ENCODE assay signal across 10 cellular contexts in genomic region chr17:7840441-7840840, GRCh38. TPM values are rescaled to one million over a fixed set of nuclear protein-coding genes. Genes with fewer than 3 reads are reported as not detected.
DNase-seq lines count a peak whose midpoint lies in the region; ATAC-seq and TF ChIP-seq lines count a peak whose summit lies in the region.
"Had no signal": no experiment of that assay in that cellular context is flagged by ENCODE, and none has a peak within 500 bp of the region (broad histone marks: within the 10 kb centered on the region; RNA-seq: fewer than 3 reads in every experiment).

No MANE protein-coding gene starts in this region.

- H3K4me3 Mint-ChIP-seq in IgD-negative memory B cell (peak overlapping the region in 3 of 4 donors; percentile 73 to 96 (median 91)), brain (peak overlapping the region; percentile 90 to 99 (median 98)), nephron progenitor cell (peak overlapping the region; percentile 100)

- ATAC-seq in GM21723 (IDR thresholded peaks at IDR 0.05; ENCODE audit: unreplicated experiment), result no peak
- ATAC-seq: left cardiac atrium had no signal

- H3K4me1 Mint-ChIP-seq in IgD-negative memory B cell, result peaks cover 31 to 48% (median 44%) of the 10 kb centered on the region in 3 donors
- peaks cover 62% of the 10 kb centered on the region for H3K4me1 Mint-ChIP-seq in brain
- H3K4me1 Mint-ChIP-seq in nephron progenitor cell, result peaks cover 75% of the 10 kb centered on the region

- TF ChIP-seq CTCF in BE2C (IDR thresholded peaks at IDR 0.05; ENCODE audit: low read depth, low read length), result no peak
- TF ChIP-seq CTCF in brain (conservative IDR thresholded peaks at IDR 0.05), result no peak
- no peak for TF ChIP-seq CTCF in nephron progenitor cell (IDR thresholded peaks at IDR 0.05)

- no peaks in the 10 kb centered on the region for H3K9me3 Mint-ChIP-seq in IgD-negative memory B cell
- peaks cover 0 to 7% (median 0%) of the 10 kb centered on the region in 5 experiments for H3K9me3 Mint-ChIP-seq in brain
- no peaks in the 10 kb centered on the region for H3K9me3 Mint-ChIP-seq in nephron progenitor cell

- H3K9me3 ChIP-seq in BE2C, result no peaks in the 10 kb centered on the region

- H3K27me3 ChIP-seq in BE2C, result no peaks in the 10 kb centered on the region

- H3K36me3 Mint-ChIP-seq in IgD-negative memory B cell (no peaks in the 10 kb centered on the region), brain (peaks cover 6% of the 10 kb centered on the region), nephron progenitor cell (ENCODE audit: low read depth) (peaks cover 13% of the 10 kb centered on the region)

- H3K4me3 ChIP-seq in BE2C (ENCODE audit: low read depth, low read length), result peak overlapping the region; percentile 77; the same call in 1 of the 2 replicates

- H3K27me3 Mint-ChIP-seq in IgD-negative memory B cell, result peaks cover 1% of the 10 kb centered on the region
- peaks cover 5% of the 10 kb centered on the region for H3K27me3 Mint-ChIP-seq in brain
- H3K27me3 Mint-ChIP-seq in nephron progenitor cell (ENCODE audit: low read depth, poor library complexity), result no peaks in the 10 kb centered on the region

- H3K27ac Mint-ChIP-seq in IgD-negative memory B cell (peak overlapping the region; percentile 93 to 100 (median 97)), brain (peak overlapping the region; percentile 97 to 100 (median 99)), nephron progenitor cell (peak overlapping the region; percentile 98)

- no peak for DNase-seq in BE2C
- DNase-seq in nephron progenitor cell, result no peak
- no peak for DNase-seq in HuH-7 (ENCODE audit: low spot score)
- no peak for DNase-seq in stimulated activated naive CD4-positive, alpha-beta T cell (lab: John Stamatoyannopoulos, UW)
- DNase-seq in NCI-H1092 treated with DMSO at 0.1 percent for 48 hours (lab: John Stamatoyannopoulos, UW), result no peak
- DNase-seq: left cardiac atrium, NCI-H1930 had no signal

- H3K4me1 ChIP-seq in BE2C, result peaks cover 2% of the 10 kb centered on the region

- H3K36me3 ChIP-seq in BE2C, result peaks cover 11% of the 10 kb centered on the region

RNA-seq across cellular contexts. Expression of gene KDM6B, which starts 6.4 kb away (rescaled TPM):
- polyA plus RNA-seq in BE2C (2012; ENCODE audit: insufficient read depth, insufficient read length, low read depth), result 28.2 TPM
- polyA plus RNA-seq in IgD-negative memory B cell, result 1.9 TPM
- polyA plus RNA-seq in brain (ENCODE audit: insufficient read depth, low read depth, low replicate concordance), result 31.8 TPM

RNA-seq across cellular contexts. Expression of gene TMEM88, which starts 14.4 kb away (rescaled TPM):
- polyA plus RNA-seq in BE2C (2012; ENCODE audit: insufficient read depth, insufficient read length, low read depth), result 98.8 TPM
- polyA plus RNA-seq in IgD-negative memory B cell, result not detected
- polyA plus RNA-seq in brain (ENCODE audit: insufficient read depth, low read depth, low replicate concordance), result 9.8 TPM

RNA-seq across cellular contexts. Expression of gene NAA38, which starts 16.9 kb away (rescaled TPM):
- 331 TPM for polyA plus RNA-seq in BE2C (2012; ENCODE audit: insufficient read depth, insufficient read length, low read depth)
- polyA plus RNA-seq in IgD-negative memory B cell (170 TPM), brain (ENCODE audit: insufficient read depth, low read depth, low replicate concordance) (262 TPM)

RNA-seq across cellular contexts. Expression of gene CYB5D1, which starts 17.4 kb away (rescaled TPM):
- 21.6 TPM for polyA plus RNA-seq in BE2C (2012; ENCODE audit: insufficient read depth, insufficient read length, low read depth)
- polyA plus RNA-seq in IgD-negative memory B cell, result 8.0 TPM
- polyA plus RNA-seq in brain (ENCODE audit: insufficient read depth, low read depth, low replicate concordance), result 11.5 TPM

RNA-seq across cellular contexts. Expression of gene CHD3, which starts 48.1 kb away (rescaled TPM):
- 66.8 TPM for polyA plus RNA-seq in BE2C (2012; ENCODE audit: insufficient read depth, insufficient read length, low read depth)
- polyA plus RNA-seq in IgD-negative memory B cell, result 2.4 TPM
- 76.2 TPM for polyA plus RNA-seq in brain (ENCODE audit: insufficient read depth, low read depth, low replicate concordance)

Comparison
In these comparisons a context has a peak if more than half of its experiments do, and no peak if none do; other contexts are left out.
1. RNA of gene KDM6B, which starts 6.4 kb away (polyA plus RNA-seq): 31.8 TPM in brain (single experiment); 1.9 TPM in IgD-negative memory B cell (single experiment); every median in the first group is over 10 times any median in the second.
2. RNA of gene TMEM88, which starts 14.4 kb away (polyA plus RNA-seq): 9.8 TPM in brain (single experiment); not detected in IgD-negative memory B cell (single experiment); every median in the first group is over 10 times any median in the second.
3. Peak in every context shown above with its lines, with median percentiles within 50 percentile points of each other: H3K27ac Mint-ChIP-seq and H3K4me3 Mint-ChIP-seq.